16 cellular contexts compared by ENCODE assay signal in genomic region chr2:215684448-215685217, GRCh38.
DNase-seq lines count a peak whose midpoint lies in the region; FAIRE-seq and TF ChIP-seq lines count a peak whose summit lies in the region.
"Had no signal": no experiment of that assay in that cellular context is flagged by ENCODE, and none has a peak within 500 bp of the region (broad histone marks: within the 10 kb centered on the region; RNA-seq: fewer than 3 reads in every experiment).

No MANE protein-coding gene starts in this region.

- no peak for FAIRE-seq in small intestine (lab: Jason Lieb, UNC)
- FAIRE-seq: colon, frontal cortex had no signal

- H3K36me3 ChIP-seq in smooth muscle cell (ENCODE audit: low read depth) (no peaks in the 10 kb centered on the region), small intestine (ENCODE audit: control insufficient read depth in 2 of 2, insufficient read depth in 2 of 2, low read length in 2 of 2) (no peaks in the 10 kb centered on the region), Peyer's patch (no peaks in the 10 kb centered on the region)

- H3K27me3 ChIP-seq in smooth muscle cell (ENCODE audit: low read depth) (no peaks in the 10 kb centered on the region), small intestine (ENCODE audit: control insufficient read depth in 2 of 2, insufficient read depth in 2 of 2, low read length in 2 of 2) (no peaks in the 10 kb centered on the region), Peyer's patch (no peaks in the 10 kb centered on the region)
- H3K27me3 ChIP-seq: testis had no signal

- H3F3A ChIP-seq in smooth muscle cell (ENCODE audit: low read depth), result peaks cover 34% of the 10 kb centered on the region

- H2AFZ ChIP-seq in smooth muscle cell (ENCODE audit: low read depth), result no peak overlapping the region

- H3K4me3 ChIP-seq in smooth muscle cell, result no peak overlapping the region
- no peak overlapping the region for H3K4me3 ChIP-seq in small intestine (ENCODE audit: low read depth in 1 of 2, low read length in 2 of 2)
- no peak overlapping the region for H3K4me3 ChIP-seq in Peyer's patch
- H3K4me3 ChIP-seq: skin epidermis, testis had no signal

- H3K27ac ChIP-seq in smooth muscle cell (ENCODE audit: low read depth), result peak overlapping the region; percentile 76
- H3K27ac ChIP-seq in small intestine (ENCODE audit: low read depth in 1 of 2, low read length in 1 of 2), result no peak overlapping the region
- no peak overlapping the region for H3K27ac ChIP-seq in Peyer's patch
- H3K27ac ChIP-seq: KMS-11, testis had no signal

- TF ChIP-seq CTCF in smooth muscle cell (IDR thresholded peaks at IDR 0.05; ENCODE audit: borderline replicate concordance, insufficient read depth, poor library complexity, severe bottlenecking) (no peak), Peyer's patch (IDR thresholded peaks at IDR 0.05) (no peak)

- H3K4me1 ChIP-seq in smooth muscle cell (ENCODE audit: low read depth) (peaks cover 38% of the 10 kb centered on the region), small intestine (ENCODE audit: control insufficient read depth in 2 of 2, insufficient read depth in 1 of 2, low read depth in 1 of 2, low read length in 1 of 2) (no peaks in the 10 kb centered on the region), Peyer's patch (no peaks in the 10 kb centered on the region)

- H3K79me2 ChIP-seq in smooth muscle cell (ENCODE audit: low read depth), result no peaks in the 10 kb centered on the region

- H3K9me3 ChIP-seq in smooth muscle cell (replicated peaks; ENCODE audit: low read depth), result no peaks in the 10 kb centered on the region
- H3K9me3 ChIP-seq in small intestine (ENCODE audit: control insufficient read depth, low read depth), result no peaks in the 10 kb centered on the region
- no peaks in the 10 kb centered on the region for H3K9me3 ChIP-seq in Peyer's patch
- H3K9me3 ChIP-seq: testis had no signal

- 39% methylated on average over 4 of the region's 4 CpGs for WGBS in smooth muscle cell (ENCODE audit: low lambda C conversion rate)
- WGBS in small intestine, 3 donors, result 62 to 74% (median 66%) methylated on average over 4 of the region's 4 CpGs

- peak overlapping the region; percentile 60 for H3K4me2 ChIP-seq in smooth muscle cell
- H3K4me2 ChIP-seq: KMS-11 had no signal

- peak overlapping the region; percentile 3 for H3K9ac ChIP-seq in smooth muscle cell (ENCODE audit: low read depth)
- H3K9ac ChIP-seq: KMS-11 had no signal

- TF ChIP-seq POLR2A in Peyer's patch (IDR thresholded peaks at IDR 0.05), result no peak

- no peaks in the 10 kb centered on the region for H4K20me1 ChIP-seq in smooth muscle cell (ENCODE audit: low read depth)

- DNase-seq in GM04503 (ENCODE audit: low read depth) (peak; percentile 78), amniotic epithelial cell (ENCODE audit: low read depth) (peak; percentile 77), glomerular visceral epithelial cell (ENCODE audit: extremely low spot score) (peak; percentile 67), smooth muscle cell (lab: John Stamatoyannopoulos, UW; ENCODE audit: unreplicated experiment) (no peak), NCI-H1105 (lab: John Stamatoyannopoulos, UW) (no peak), small intestine (no peak), Peyer's patch (no peak)
- DNase-seq: activated gamma-delta T cell treated with Interleukin-2 at 50 U/mL for 16 hours, COR-L47, naive B cell, NCI-H1930, testis had no signal

Comparison
In these comparisons a context has a peak if more than half of its experiments do, and no peak if none do; other contexts are left out.
1. DNase-seq: peak in GM04503 (single experiment), amniotic epithelial cell (single experiment) and glomerular visceral epithelial cell (single experiment); none in smooth muscle cell (single experiment), NCI-H1105 (single experiment), small intestine (single experiment) and Peyer's patch (0 of 3).